Comparison of ENCODE assay signal across 8 cellular contexts in genomic region chr5:175696139-175696854, GRCh38. TPM values are rescaled to one million over a fixed set of nuclear protein-coding genes. Genes with fewer than 3 reads are reported as not detected.
DNase-seq lines count a peak whose midpoint lies in the region; ATAC-seq and TF ChIP-seq lines count a peak whose summit lies in the region.

No MANE protein-coding gene starts in this region.

- CTCF ChIA-PET in WTC11 (lab: Charles Lee), result interaction anchor here (0.6 to 6.9 kb wide), 11 partner anchors 8 to 162 kb away, joined by 3 to 84 read pairs (median 4); no protein-coding TSS in a partner anchor

- peak; percentile 62 for DNase-seq in DMS53 treated with DMSO at 0.1 percent for 48 hours (lab: John Stamatoyannopoulos, UW; ENCODE audit: unreplicated experiment)
- peak; percentile 34 for DNase-seq in M059J (ENCODE audit: low read depth)
- peak; percentile 84 for DNase-seq in WTC11 (ENCODE audit: low spot score)
- peak; percentile 25 for DNase-seq in cerebellar cortex (ENCODE audit: low spot score)
- DNase-seq in mucosa of gallbladder (ENCODE audit: low spot score), result peak; percentile 51
- DNase-seq in stimulated activated effector memory CD8-positive, alpha-beta T cell treated with anti-CD3 and anti-CD28 coated beads, Interleukin-12 subunit alpha, Interleukin-12 subunit beta, amount 100 ng/mL, for 72 hours (ENCODE audit: low spot score in 2 of 2), result peak; percentile 39 to 77

- peaks cover 28% of the 10 kb centered on the region for H3K4me1 Mint-ChIP-seq in WTC11
- H3K4me1 Mint-ChIP-seq in stimulated activated effector memory CD8-positive, alpha-beta T cell treated with anti-CD3 and anti-CD28 coated beads, Interleukin-12 subunit alpha, Interleukin-12 subunit beta, amount 100 ng/mL, for 72 hours, result peaks cover 16% of the 10 kb centered on the region

- no peaks in the 10 kb centered on the region for H3K27me3 Mint-ChIP-seq in WTC11 (ENCODE audit: low read depth)

- H3K36me3 Mint-ChIP-seq in WTC11, result no peaks in the 10 kb centered on the region
- H3K36me3 Mint-ChIP-seq in stimulated activated effector memory CD8-positive, alpha-beta T cell treated with anti-CD3 and anti-CD28 coated beads, Interleukin-12 subunit alpha, Interleukin-12 subunit beta, amount 100 ng/mL, for 72 hours, result no peaks in the 10 kb centered on the region

- H3K9me3 Mint-ChIP-seq in WTC11, result no peaks in the 10 kb centered on the region
- no peaks in the 10 kb centered on the region for H3K9me3 Mint-ChIP-seq in stimulated activated effector memory CD8-positive, alpha-beta T cell treated with anti-CD3 and anti-CD28 coated beads, Interleukin-12 subunit alpha, Interleukin-12 subunit beta, amount 100 ng/mL, for 72 hours

- peak; percentile 79 for ATAC-seq in WTC11
- peak; percentile 68 for ATAC-seq in stimulated activated effector memory CD8-positive, alpha-beta T cell treated with anti-CD3 and anti-CD28 coated beads, Interleukin-12 subunit alpha, Interleukin-12 subunit beta, amount 100 ng/mL, for 72 hours
- ATAC-seq in GM19397 (IDR thresholded peaks at IDR 0.05; ENCODE audit: unreplicated experiment), result no peak
- ATAC-seq in HG02623 (IDR thresholded peaks at IDR 0.05; ENCODE audit: unreplicated experiment), result no peak

- H3K4me3 Mint-ChIP-seq in WTC11, result no peak overlapping the region
- no peak overlapping the region for H3K4me3 Mint-ChIP-seq in stimulated activated effector memory CD8-positive, alpha-beta T cell treated with anti-CD3 and anti-CD28 coated beads, Interleukin-12 subunit alpha, Interleukin-12 subunit beta, amount 100 ng/mL, for 72 hours

- H3K27ac Mint-ChIP-seq in WTC11, result peak overlapping the region; percentile 51
- H3K27ac Mint-ChIP-seq in stimulated activated effector memory CD8-positive, alpha-beta T cell treated with anti-CD3 and anti-CD28 coated beads, Interleukin-12 subunit alpha, Interleukin-12 subunit beta, amount 100 ng/mL, for 72 hours, result peak overlapping the region; percentile 88

- POLR2A ChIA-PET in WTC11 (lab: Charles Lee), result no interaction called here

- peak; percentile 68; the same call in 1 of the 2 replicates for TF ChIP-seq CTCF in WTC11 (IDR thresholded peaks at IDR 0.05)

TF ChIP-seq in WTC11, 78 proteins besides CTCF, POLR2A, EP300 and RAD21:
- no peak for TF ChIP-seq ZNF263 (CRISPR knock-in tag; IDR thresholded peaks at IDR 0.05; ENCODE audit: low read depth)
- TF ChIP-seq ETV6 (CRISPR knock-in tag; IDR thresholded peaks at IDR 0.05), result peak; percentile 63; the same call in 1 of the 2 replicates
- 0 out of 2 replicates have a peak, but pooled peaks have one; percentile 25 for TF ChIP-seq CREB1 (CRISPR knock-in tag; IDR thresholded peaks at IDR 0.05)
- peak; percentile 53; the same call in 1 of the 2 replicates for TF ChIP-seq TEAD1 (CRISPR knock-in tag; IDR thresholded peaks at IDR 0.05)
- TF ChIP-seq, protein P1, sequence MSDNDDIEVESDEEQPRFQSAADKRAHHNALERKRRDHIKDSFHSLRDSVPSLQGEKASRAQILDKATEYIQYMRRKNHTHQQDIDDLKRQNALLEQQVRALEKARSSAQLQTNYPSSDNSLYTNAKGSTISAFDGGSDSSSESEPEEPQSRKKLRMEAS (CRISPR knock-in tag; IDR thresholded peaks at IDR 0.05), result peak; percentile 54; the same call in 1 of the 2 replicates
- TF ChIP-seq NFATC4 (CRISPR knock-in tag; IDR thresholded peaks at IDR 0.05), result peak; percentile 35; the same call in 1 of the 2 replicates
- TF ChIP-seq, protein P2, sequence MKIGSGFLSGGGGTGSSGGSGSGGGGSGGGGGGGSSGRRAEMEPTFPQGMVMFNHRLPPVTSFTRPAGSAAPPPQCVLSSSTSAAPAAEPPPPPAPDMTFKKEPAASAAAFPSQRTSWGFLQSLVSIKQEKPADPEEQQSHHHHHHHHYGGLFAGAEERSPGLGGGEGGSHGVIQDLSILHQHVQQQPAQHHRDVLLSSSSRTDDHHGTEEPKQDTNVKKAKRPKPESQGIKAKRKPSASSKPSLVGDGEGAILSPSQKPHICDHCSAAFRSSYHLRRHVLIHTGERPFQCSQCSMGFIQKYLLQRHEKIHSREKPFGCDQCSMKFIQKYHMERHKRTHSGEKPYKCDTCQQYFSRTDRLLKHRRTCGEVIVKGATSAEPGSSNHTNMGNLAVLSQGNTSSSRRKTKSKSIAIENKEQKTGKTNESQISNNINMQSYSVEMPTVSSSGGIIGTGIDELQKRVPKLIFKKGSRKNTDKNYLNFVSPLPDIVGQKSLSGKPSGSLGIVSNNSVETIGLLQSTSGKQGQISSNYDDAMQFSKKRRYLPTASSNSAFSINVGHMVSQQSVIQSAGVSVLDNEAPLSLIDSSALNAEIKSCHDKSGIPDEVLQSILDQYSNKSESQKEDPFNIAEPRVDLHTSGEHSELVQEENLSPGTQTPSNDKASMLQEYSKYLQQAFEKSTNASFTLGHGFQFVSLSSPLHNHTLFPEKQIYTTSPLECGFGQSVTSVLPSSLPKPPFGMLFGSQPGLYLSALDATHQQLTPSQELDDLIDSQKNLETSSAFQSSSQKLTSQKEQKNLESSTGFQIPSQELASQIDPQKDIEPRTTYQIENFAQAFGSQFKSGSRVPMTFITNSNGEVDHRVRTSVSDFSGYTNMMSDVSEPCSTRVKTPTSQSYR (CRISPR knock-in tag; IDR thresholded peaks at IDR 0.05), result peak; percentile 97
- TF ChIP-seq ZNF219 (CRISPR knock-in tag; IDR thresholded peaks at IDR 0.05; ENCODE audit: borderline replicate concordance), result no peak
- TF ChIP-seq ZNF138 (CRISPR knock-in tag; conservative IDR thresholded peaks at IDR 0.05), result no peak

RNA-seq across cellular contexts. Expression of gene HRH2, which starts 38.4 kb away (rescaled TPM):
- total RNA-seq in M059J (2014; rRNA removed; shearing (Covaris generic)), result 0.20 and 0.32 TPM in 2 replicates
- total RNA-seq in WTC11 (2021) (9.3 to 12.7 TPM (median 12.2 TPM) in 3 replicates), mucosa of gallbladder (1.4 TPM)

Comparison
In these comparisons a context has a peak if more than half of its experiments do, and no peak if none do; other contexts are left out.
1. DNase-seq: peak in every context shown above with its lines; median percentile 84 in WTC11; 62 in DMS53 treated with DMSO at 0.1 percent for 48 hours; 58 in stimulated activated effector memory CD8-positive, alpha-beta T cell treated with anti-CD3 and anti-CD28 coated beads, Interleukin-12 subunit alpha, Interleukin-12 subunit beta, amount 100 ng/mL, for 72 hours; 51 in mucosa of gallbladder; 34 in M059J; 25 in cerebellar cortex.
2. ATAC-seq: peak in WTC11 (single experiment) and stimulated activated effector memory CD8-positive, alpha-beta T cell treated with anti-CD3 and anti-CD28 coated beads, Interleukin-12 subunit alpha, Interleukin-12 subunit beta, amount 100 ng/mL, for 72 hours (single experiment); none in GM19397 (single experiment) and HG02623 (single experiment).